In the genomic region with DNA sequence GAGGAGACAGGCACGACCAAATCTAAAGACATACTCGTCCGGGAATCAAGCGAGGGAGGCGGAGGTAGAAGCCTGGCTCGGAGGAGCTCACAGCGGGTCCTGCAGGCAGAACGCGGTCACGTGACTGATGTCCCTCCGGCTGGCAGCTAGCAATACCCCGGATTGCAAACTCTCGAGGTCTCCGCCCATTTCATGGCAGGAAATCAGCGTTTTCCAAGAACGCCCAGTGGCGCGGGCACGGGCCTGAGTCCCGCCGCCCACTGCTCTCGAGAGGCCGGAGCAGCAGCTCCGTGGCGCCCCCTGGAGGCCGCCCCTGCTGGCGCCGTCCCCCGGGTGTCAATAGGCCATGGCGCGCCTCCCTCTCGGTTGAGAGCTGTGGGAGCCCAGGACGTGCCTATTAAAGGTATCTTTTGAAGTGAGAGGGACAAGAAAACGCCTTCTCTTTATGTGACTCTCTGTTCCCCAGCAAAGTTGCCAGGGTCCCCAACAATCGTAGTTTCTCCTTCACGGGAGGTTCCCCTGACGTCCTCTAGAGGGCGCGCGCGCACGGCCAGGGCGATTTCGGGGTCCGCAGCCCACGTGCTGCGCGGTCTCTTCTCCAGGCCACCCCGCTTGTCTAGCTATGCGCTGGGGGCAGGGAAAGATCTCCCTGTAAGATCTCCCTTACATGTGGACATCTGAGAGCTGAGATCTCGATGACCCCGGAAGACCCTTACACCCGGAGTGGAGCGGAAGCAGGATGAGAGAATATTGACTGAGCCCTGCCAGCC, we compare ENCODE assay signal across 8 cellular contexts. TPM values are rescaled to one million over a fixed set of nuclear protein-coding genes. Genes with fewer than 3 reads are reported as not detected.
A peak's percentile ranks its signal among the peaks of the same experiment; 100 is the strongest.
DNase-seq lines count a peak whose midpoint lies in the region; ATAC-seq and TF ChIP-seq lines count a peak whose summit lies in the region.

No MANE protein-coding gene starts in this region.

- H3K4me3 Mint-ChIP-seq in IgD-negative memory B cell (peak overlapping the region; percentile 37 to 88 (median 58)), mesothelial cell of epicardium (peak overlapping the region; percentile 73)

- no peaks in the 10 kb centered on the region for H3K9me2 ChIP-seq in OCI-LY7 (ENCODE audit: insufficient read depth, low read length)

- H3K4me3 ChIP-seq in OCI-LY7 (ENCODE audit: low read depth, low read length, poor library complexity, severe bottlenecking) (peak overlapping the region; percentile 65), epithelial cell of esophagus (ENCODE audit: low read length) (peak overlapping the region; percentile 62)

- TF ChIP-seq CTCF in OCI-LY7 (conservative IDR thresholded peaks at IDR 0.05; ENCODE audit: low read length), result peak; percentile 100
- peak; percentile 94 for TF ChIP-seq CTCF in epithelial cell of esophagus (IDR thresholded peaks at IDR 0.05; ENCODE audit: insufficient read depth, low read depth, low read length, missing control alignments)
- TF ChIP-seq CTCF in mesothelial cell of epicardium (IDR thresholded peaks at IDR 0.05; ENCODE audit: unreplicated experiment), result peak; percentile 97

- POLR2A ChIA-PET in OCI-LY7 (lab: Charles Lee), result interaction anchor here (0.5 to 1.2 kb wide), 3 partner anchors 50 to 161 kb away, joined by 3 to 6 read pairs (median 4); no protein-coding TSS in a partner anchor

- H3K9me3 Mint-ChIP-seq in IgD-negative memory B cell (no peaks in the 10 kb centered on the region), mesothelial cell of epicardium (no peaks in the 10 kb centered on the region)

- H3K36me3 ChIP-seq in OCI-LY7 (ENCODE audit: insufficient read depth, low read length), result no peaks in the 10 kb centered on the region

- H4K20me1 ChIP-seq in OCI-LY7 (ENCODE audit: insufficient read depth, low read length), result no peaks in the 10 kb centered on the region

- H3K27me3 Mint-ChIP-seq in IgD-negative memory B cell (peaks cover 17% of the 10 kb centered on the region), mesothelial cell of epicardium (ENCODE audit: low read depth) (peaks cover 3% of the 10 kb centered on the region)

- no TSS peak for BruUV-seq in OCI-LY7 (replicated peaks; lab: Mats Ljungman, UMichigan)

- peak; percentile 98 for DNase-seq in COLO829 (ENCODE audit: low spot score)
- DNase-seq in OCI-LY7 (ENCODE audit: low spot score), result peak; percentile 81
- peak; percentile 44 for DNase-seq in activated T-cell treated with anti-CD3 and anti-CD28 coated beads for 4 hours
- peak; percentile 83 for DNase-seq in epithelial cell of esophagus (ENCODE audit: low read depth)
- DNase-seq in mesothelial cell of epicardium (ENCODE audit: low spot score in 2 of 2, unreplicated experiment in 2 of 2), result peak; percentile 70 to 86
- peak; percentile 30 for DNase-seq in stimulated activated CD8-positive, alpha-beta memory T cell treated with anti-CD3 and anti-CD28 coated beads, Interleukin-15, amount 100 ng/mL, for 1 hour (ENCODE audit: low read depth)

- H3K4me2 ChIP-seq in OCI-LY7 (ENCODE audit: low read length), result peak overlapping the region; percentile 58

- H3K27ac Mint-ChIP-seq in IgD-negative memory B cell, result peak overlapping the region in 1 of 3 donors; percentile 0
- peak overlapping the region; percentile 91 for H3K27ac Mint-ChIP-seq in mesothelial cell of epicardium

- no peaks in the 10 kb centered on the region for H3K79me2 ChIP-seq in OCI-LY7 (ENCODE audit: insufficient read depth, low read depth, low read length)

- no peak for ATAC-seq in HG03520 (IDR thresholded peaks at IDR 0.05; ENCODE audit: unreplicated experiment)

- intact Hi-C loops in OCI-LY7 (cut with micrococcal nuclease; ENCODE audit: unreplicated experiment), result loop anchor here (1.0 kb wide), 2 partner anchors 135 to 439 kb away; no protein-coding TSS in a partner anchor

- peak overlapping the region; percentile 90 for H2AFZ ChIP-seq in OCI-LY7 (ENCODE audit: low read length)

- H3K36me3 Mint-ChIP-seq in IgD-negative memory B cell (no peaks in the 10 kb centered on the region), mesothelial cell of epicardium (no peaks in the 10 kb centered on the region)

- H3K4me1 Mint-ChIP-seq in IgD-negative memory B cell, result peaks cover 4 to 8% (median 6%) of the 10 kb centered on the region in 3 donors
- H3K4me1 Mint-ChIP-seq in mesothelial cell of epicardium, result peaks cover 12% of the 10 kb centered on the region

- CTCF ChIA-PET in OCI-LY7 (lab: Charles Lee; ENCODE audit: unreplicated experiment), result interaction anchor here (0.7 to 2.3 kb wide), 7 partner anchors 12 to 252 kb away, joined by 3 to 11 read pairs (median 3); no protein-coding TSS in a partner anchor

- peaks cover 10% of the 10 kb centered on the region for H3K4me1 ChIP-seq in OCI-LY7 (ENCODE audit: insufficient read depth, low read length, poor library complexity, severe bottlenecking)

- no peaks in the 10 kb centered on the region for H3K9me3 ChIP-seq in OCI-LY7 (ENCODE audit: low read length)

- H3K27ac ChIP-seq in OCI-LY7 (ENCODE audit: low read depth, low read length, poor library complexity, severe bottlenecking), result no peak overlapping the region

RNA-seq across cellular contexts. Expression of gene RBFOX2, which starts 37.3 kb away (rescaled TPM):
- polyA plus RNA-seq in IgD-negative memory B cell, result not detected
- total RNA-seq in OCI-LY7 (2014; rRNA removed; shearing (Covaris generic)), result 74.3 and 78.7 TPM in 2 replicates
- total RNA-seq in OCI-LY7 (2022) (54.3 and 55.4 TPM in 2 replicates), mesothelial cell of epicardium (209 to 212 TPM (median 210 TPM) in 3 replicates)

Comparison
In these comparisons a context has a peak if more than half of its experiments do, and no peak if none do; other contexts are left out.
1. DNase-seq: peak in every context shown above with its lines; median percentile 98 in COLO829; 83 in epithelial cell of esophagus; 81 in OCI-LY7; 78 in mesothelial cell of epicardium; 44 in activated T-cell treated with anti-CD3 and anti-CD28 coated beads for 4 hours; 30 in stimulated activated CD8-positive, alpha-beta memory T cell treated with anti-CD3 and anti-CD28 coated beads, Interleukin-15, amount 100 ng/mL, for 1 hour.